Comparison of ENCODE assay signal across 8 cellular contexts in genomic region chr9:126411225-126411947, GRCh38.
DNase-seq lines count a peak whose midpoint lies in the region; ATAC-seq and TF ChIP-seq lines count a peak whose summit lies in the region.

No MANE protein-coding gene starts in this region.

- H3K4me3 ChIP-seq in skin epidermis (no peak overlapping the region), colonic mucosa (no peak overlapping the region)

- H3K9me3 Mint-ChIP-seq in activated CD8-positive, alpha-beta memory T cell treated with anti-CD3 and anti-CD28 coated beads, Interleukin-2, amount 10 ng/mL, durations not matched to agents 7 days and 5 days (ENCODE audit: low read depth) = no peaks in the 10 kb centered on the region
- H3K9me3 Mint-ChIP-seq in T-cell = no peaks in the 10 kb centered on the region

- H3K27ac Mint-ChIP-seq in activated CD8-positive, alpha-beta memory T cell treated with anti-CD3 and anti-CD28 coated beads, Interleukin-2, amount 10 ng/mL, durations not matched to agents 7 days and 5 days = peak overlapping the region; percentile 96
- peak overlapping the region; percentile 94 to 97 for H3K27ac Mint-ChIP-seq in T-cell

- DNase-seq in activated CD8-positive, alpha-beta memory T cell treated with anti-CD3 and anti-CD28 coated beads, Interleukin-2, amount 10 ng/mL, durations not matched to agents 7 days and 5 days = peak; percentile 80
- DNase-seq in activated CD8-positive, alpha-beta memory T cell treated with anti-CD3 and anti-CD28 coated beads for 24 hours = no peak
- peak in 21 of 34 experiments; percentile 8 to 60 (median 30) for DNase-seq in T-cell
- DNase-seq in D341Med (ENCODE audit: low spot score) = no peak
- no peak for DNase-seq in colonic mucosa
- DNase-seq in RWPE1 (ENCODE audit: low spot score) = no peak

- peaks cover 47% of the 10 kb centered on the region for H3K4me1 Mint-ChIP-seq in activated CD8-positive, alpha-beta memory T cell treated with anti-CD3 and anti-CD28 coated beads, Interleukin-2, amount 10 ng/mL, durations not matched to agents 7 days and 5 days
- peaks cover 43 to 56% (median 48%) of the 10 kb centered on the region in 3 donors for H3K4me1 Mint-ChIP-seq in T-cell

- no peak overlapping the region for H3K9ac ChIP-seq in colonic mucosa (ENCODE audit: low read depth in 2 of 2, low read length in 2 of 2)

- peak; percentile 85 for ATAC-seq in activated CD8-positive, alpha-beta memory T cell treated with anti-CD3 and anti-CD28 coated beads, Interleukin-2, amount 10 ng/mL, durations not matched to agents 7 days and 5 days
- peak; percentile 86 for ATAC-seq in HG02943 (IDR thresholded peaks at IDR 0.05; ENCODE audit: low read depth, unreplicated experiment)
- peak; percentile 90 to 95 (median 94) for ATAC-seq in T-cell (replicated peaks in 1 of 4)

- POLR2A ChIA-PET in T-cell (lab: Charles Lee) (interaction anchor here in 1 of 2 donors (0.7 kb wide), 1 partner anchor 39 kb away, joined by 4 read pairs; no protein-coding TSS in a partner anchor), RWPE1 (lab: Yijun Ruan, JAX; ENCODE audit: low non-redundant PET) (no interaction called here)

- TF ChIP-seq CTCF in colonic mucosa (IDR thresholded peaks at IDR 0.05) = no peak
- no peak for TF ChIP-seq CTCF in RWPE1 (conservative IDR thresholded peaks at IDR 0.05; ENCODE audit: low read depth)

- no peaks in the 10 kb centered on the region for H3K4me1 ChIP-seq in colonic mucosa

- intact Hi-C loops in colonic mucosa (cut with DNase I) = no loop called here

- H3K9me3 ChIP-seq in colonic mucosa = no peaks in the 10 kb centered on the region

- H3K27me3 Mint-ChIP-seq in activated CD8-positive, alpha-beta memory T cell treated with anti-CD3 and anti-CD28 coated beads, Interleukin-2, amount 10 ng/mL, durations not matched to agents 7 days and 5 days = no peaks in the 10 kb centered on the region
- no peaks in the 10 kb centered on the region for H3K27me3 Mint-ChIP-seq in T-cell

- H3K36me3 ChIP-seq in colonic mucosa = no peaks in the 10 kb centered on the region

- H3K4me3 Mint-ChIP-seq in activated CD8-positive, alpha-beta memory T cell treated with anti-CD3 and anti-CD28 coated beads, Interleukin-2, amount 10 ng/mL, durations not matched to agents 7 days and 5 days = peak overlapping the region; percentile 65
- H3K4me3 Mint-ChIP-seq in T-cell = peak overlapping the region; percentile 77 to 80 (median 78)

- no peaks in the 10 kb centered on the region for H3K27me3 ChIP-seq in colonic mucosa

- CTCF ChIA-PET in activated CD8-positive, alpha-beta memory T cell treated with anti-CD3 and anti-CD28 coated beads, Interleukin-2, amount 10 ng/mL, durations not matched to agents 7 days and 5 days (lab: Charles Lee) = interaction anchor here (0.6 to 6.4 kb wide), 6 partner anchors 14 to 89 kb away, joined by 3 to 41 read pairs (median 4); no protein-coding TSS in a partner anchor
- CTCF ChIA-PET in T-cell (lab: Charles Lee) = interaction anchor here in 1 of 2 donors (1.3 kb wide), 1 partner anchor 80 kb away, joined by 3 read pairs; no protein-coding TSS in a partner anchor
- CTCF ChIA-PET in RWPE1 (lab: Yijun Ruan, JAX) = interaction anchor here (0.9 kb wide), 1 partner anchor 13 kb away, joined by 4 read pairs; no protein-coding TSS in a partner anchor

- H3K27ac ChIP-seq in skin epidermis (peak overlapping the region in 17 of 21 experiments; percentile 6 to 76 (median 55)), colonic mucosa (no peak overlapping the region), RWPE1 (no peak overlapping the region)

- peaks cover 31% of the 10 kb centered on the region for H3K36me3 Mint-ChIP-seq in activated CD8-positive, alpha-beta memory T cell treated with anti-CD3 and anti-CD28 coated beads, Interleukin-2, amount 10 ng/mL, durations not matched to agents 7 days and 5 days
- peaks cover 6% of the 10 kb centered on the region for H3K36me3 Mint-ChIP-seq in T-cell

Comparison
In these comparisons a context has a peak if more than half of its experiments do, and no peak if none do; other contexts are left out.
1. DNase-seq: peak in activated CD8-positive, alpha-beta memory T cell treated with anti-CD3 and anti-CD28 coated beads, Interleukin-2, amount 10 ng/mL, durations not matched to agents 7 days and 5 days (single experiment) and T-cell (21 of 34); none in activated CD8-positive, alpha-beta memory T cell treated with anti-CD3 and anti-CD28 coated beads for 24 hours (single experiment), D341Med (single experiment), colonic mucosa (single experiment) and RWPE1 (single experiment).
2. H3K27ac ChIP-seq: peak in skin epidermis (17 of 21); none in colonic mucosa (single experiment) and RWPE1 (single experiment).
3. Peak in every context shown above with its lines, with median percentiles within 50 percentile points of each other: ATAC-seq.